ENCODE assay signal across 1 cellular context in the genomic region with DNA sequence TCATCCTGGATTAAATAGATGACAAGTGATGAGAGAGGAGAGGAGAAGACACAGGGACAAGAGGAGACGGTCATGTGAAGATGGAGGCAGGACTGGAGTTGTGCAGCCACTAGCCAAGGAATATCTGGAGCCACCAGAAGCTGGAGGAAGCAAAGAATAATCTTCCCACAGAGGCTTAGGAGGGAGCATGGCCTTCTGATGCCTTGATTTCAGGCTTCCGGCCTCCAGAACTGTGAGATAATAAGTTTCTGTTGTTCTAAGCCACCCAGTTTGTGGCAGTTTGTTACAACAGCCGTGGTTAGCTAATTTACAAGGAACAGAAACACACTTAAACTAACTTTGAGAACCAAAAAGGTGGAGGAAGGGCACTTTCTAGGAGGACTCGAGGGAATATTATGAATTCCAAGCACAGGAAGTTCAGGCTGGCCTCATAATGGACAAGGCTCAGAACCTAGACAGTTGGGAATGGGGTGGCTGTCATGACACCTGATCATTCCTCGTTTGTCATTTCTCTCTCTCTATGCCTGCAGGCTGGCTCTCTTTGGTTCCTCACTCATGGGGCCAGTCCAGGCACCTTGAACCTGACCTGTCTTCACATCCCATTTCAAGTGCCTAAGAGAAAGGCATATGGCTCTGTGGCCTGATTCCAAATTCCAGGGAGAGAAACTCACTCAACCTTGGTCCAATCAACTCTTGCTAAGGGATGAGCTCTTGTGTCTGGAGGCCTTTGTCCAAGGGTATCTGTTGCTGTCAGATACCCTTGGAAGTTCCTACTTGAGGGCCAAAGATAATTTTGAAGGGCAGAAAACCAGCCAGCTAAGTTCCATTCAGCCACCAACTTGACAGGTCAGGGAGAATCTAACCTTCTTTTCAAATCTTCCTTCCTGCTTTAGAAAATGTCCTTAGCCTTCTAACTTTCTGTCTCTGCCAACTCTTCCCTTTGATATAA.
TF ChIP-seq lines count a peak whose summit lies in the region.

No MANE protein-coding gene starts in this region.

TF ChIP-seq in K562, 482 proteins besides CTCF, POLR2A, EP300 and RAD21 (continued from another document and continues in another):
- TF ChIP-seq, protein P1, sequence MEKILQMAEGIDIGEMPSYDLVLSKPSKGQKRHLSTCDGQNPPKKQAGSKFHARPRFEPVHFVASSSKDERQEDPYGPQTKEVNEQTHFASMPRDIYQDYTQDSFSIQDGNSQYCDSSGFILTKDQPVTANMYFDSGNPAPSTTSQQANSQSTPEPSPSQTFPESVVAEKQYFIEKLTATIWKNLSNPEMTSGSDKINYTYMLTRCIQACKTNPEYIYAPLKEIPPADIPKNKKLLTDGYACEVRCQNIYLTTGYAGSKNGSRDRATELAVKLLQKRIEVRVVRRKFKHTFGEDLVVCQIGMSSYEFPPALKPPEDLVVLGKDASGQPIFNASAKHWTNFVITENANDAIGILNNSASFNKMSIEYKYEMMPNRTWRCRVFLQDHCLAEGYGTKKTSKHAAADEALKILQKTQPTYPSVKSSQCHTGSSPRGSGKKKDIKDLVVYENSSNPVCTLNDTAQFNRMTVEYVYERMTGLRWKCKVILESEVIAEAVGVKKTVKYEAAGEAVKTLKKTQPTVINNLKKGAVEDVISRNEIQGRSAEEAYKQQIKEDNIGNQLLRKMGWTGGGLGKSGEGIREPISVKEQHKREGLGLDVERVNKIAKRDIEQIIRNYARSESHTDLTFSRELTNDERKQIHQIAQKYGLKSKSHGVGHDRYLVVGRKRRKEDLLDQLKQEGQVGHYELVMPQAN (IDR thresholded peaks at IDR 0.05; ENCODE audit: borderline replicate concordance), result no peak
- TF ChIP-seq MAZ (CRISPR knock-in tag; conservative IDR thresholded peaks at IDR 0.05 in 1 of 2, IDR thresholded peaks at IDR 0.05 in 1 of 2) (0 out of 4 replicates have a peak, but pooled peaks of 1 of the 2 experiments have one; percentile 19), MTF1 (CRISPR knock-in tag; IDR thresholded peaks at IDR 0.05; ENCODE audit: borderline replicate concordance) (no peak), LEF1 (IDR thresholded peaks at IDR 0.05) (peak; percentile 23; the same call in 1 of the 2 replicates), ZNF311 (CRISPR knock-in tag; IDR thresholded peaks at IDR 0.05) (peak; percentile 4; the same call in 1 of the 2 replicates), MIER1 (IDR thresholded peaks at IDR 0.05; ENCODE audit: low read depth) (no peak), ZNF696 (CRISPR knock-in tag; conservative IDR thresholded peaks at IDR 0.05) (no peak), ZNF785 (CRISPR knock-in tag; IDR thresholded peaks at IDR 0.05) (no peak), RBFOX2 (IDR thresholded peaks at IDR 0.05; ENCODE audit: low read depth, low read length) (0 out of 2 replicates have a peak, but pooled peaks have one; percentile 30), KAT2B (IDR thresholded peaks at IDR 0.05; ENCODE audit: low read depth, low read length) (no peak), ATF7 (IDR thresholded peaks at IDR 0.05) (0 out of 2 replicates have a peak, but pooled peaks have one; percentile 23), KHSRP (IDR thresholded peaks at IDR 0.05) (no peak), L3MBTL2 (IDR thresholded peaks at IDR 0.05) (peak; percentile 28; the same call in 1 of the 2 replicates), CEBPG (CRISPR knock-in tag; IDR thresholded peaks at IDR 0.05) (peak; percentile 9; the same call in 1 of the 2 replicates), CEBPG (tag; conservative IDR thresholded peaks at IDR 0.05 in 1 of 2, IDR thresholded peaks at IDR 0.05 in 1 of 2) (no peak), NR2F6 (CRISPR knock-in tag; IDR thresholded peaks at IDR 0.05) (no peak), NFYB (IDR thresholded peaks at IDR 0.05; ENCODE audit: extremely low read depth, insufficient read length) (no peak), PYGO2 (tag; IDR thresholded peaks at IDR 0.05) (no peak), KDM1A (IDR thresholded peaks at IDR 0.05) (peak; percentile 50 to 57; a peak in 2 of 4 replicates), EHMT2 (IDR thresholded peaks at IDR 0.05) (0 out of 2 replicates have a peak, but pooled peaks have one; percentile 37), ZNF197 (CRISPR knock-in tag; IDR thresholded peaks at IDR 0.05; ENCODE audit: low read depth) (peak; percentile 36; the same call in 1 of the 2 replicates), HLTF (IDR thresholded peaks at IDR 0.05) (no peak), HNRNPLL (IDR thresholded peaks at IDR 0.05; ENCODE audit: low read depth, low read length, poor library complexity, severe bottlenecking) (no peak), SIX5 (IDR thresholded peaks at IDR 0.05; ENCODE audit: borderline replicate concordance in 1 of 2, insufficient read depth in 1 of 2, low read depth in 1 of 2, low read length in 2 of 2) (no peak), ZNF274 (IDR thresholded peaks at IDR 0.05; ENCODE audit: borderline replicate concordance, low read depth, low read length) (no peak), PCBP1 (IDR thresholded peaks at IDR 0.05; ENCODE audit: low read depth, low read length, poor library complexity, severe bottlenecking) (no peak), ZNF174 (CRISPR knock-in tag; IDR thresholded peaks at IDR 0.05) (no peak), GABPA (tag; conservative IDR thresholded peaks at IDR 0.05; ENCODE audit: low read depth) (peak; percentile 27), SRSF1 (IDR thresholded peaks at IDR 0.05; ENCODE audit: low read depth, low read length) (no peak), SMAD4 (CRISPR knock-in tag; conservative IDR thresholded peaks at IDR 0.05) (0 out of 2 replicates have a peak, but pooled peaks have one; percentile 10), NFXL1 (CRISPR knock-in tag; IDR thresholded peaks at IDR 0.05) (no peak), CTBP1 (IDR thresholded peaks at IDR 0.05; ENCODE audit: borderline replicate concordance) (peak; percentile 36; the same call in 1 of the 2 replicates)
- TF ChIP-seq, protein P2, sequence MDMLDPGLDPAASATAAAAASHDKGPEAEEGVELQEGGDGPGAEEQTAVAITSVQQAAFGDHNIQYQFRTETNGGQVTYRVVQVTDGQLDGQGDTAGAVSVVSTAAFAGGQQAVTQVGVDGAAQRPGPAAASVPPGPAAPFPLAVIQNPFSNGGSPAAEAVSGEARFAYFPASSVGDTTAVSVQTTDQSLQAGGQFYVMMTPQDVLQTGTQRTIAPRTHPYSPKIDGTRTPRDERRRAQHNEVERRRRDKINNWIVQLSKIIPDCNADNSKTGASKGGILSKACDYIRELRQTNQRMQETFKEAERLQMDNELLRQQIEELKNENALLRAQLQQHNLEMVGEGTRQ (CRISPR knock-in tag; IDR thresholded peaks at IDR 0.05), result no peak
- TF ChIP-seq, protein P3, sequence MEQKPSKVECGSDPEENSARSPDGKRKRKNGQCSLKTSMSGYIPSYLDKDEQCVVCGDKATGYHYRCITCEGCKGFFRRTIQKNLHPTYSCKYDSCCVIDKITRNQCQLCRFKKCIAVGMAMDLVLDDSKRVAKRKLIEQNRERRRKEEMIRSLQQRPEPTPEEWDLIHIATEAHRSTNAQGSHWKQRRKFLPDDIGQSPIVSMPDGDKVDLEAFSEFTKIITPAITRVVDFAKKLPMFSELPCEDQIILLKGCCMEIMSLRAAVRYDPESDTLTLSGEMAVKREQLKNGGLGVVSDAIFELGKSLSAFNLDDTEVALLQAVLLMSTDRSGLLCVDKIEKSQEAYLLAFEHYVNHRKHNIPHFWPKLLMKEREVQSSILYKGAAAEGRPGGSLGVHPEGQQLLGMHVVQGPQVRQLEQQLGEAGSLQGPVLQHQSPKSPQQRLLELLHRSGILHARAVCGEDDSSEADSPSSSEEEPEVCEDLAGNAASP (IDR thresholded peaks at IDR 0.05), result no peak
- TF ChIP-seq, protein P4, sequence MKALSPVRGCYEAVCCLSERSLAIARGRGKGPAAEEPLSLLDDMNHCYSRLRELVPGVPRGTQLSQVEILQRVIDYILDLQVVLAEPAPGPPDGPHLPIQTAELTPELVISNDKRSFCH (CRISPR knock-in tag; IDR thresholded peaks at IDR 0.05), result no peak
- TF ChIP-seq, protein P4 (tag; IDR thresholded peaks at IDR 0.05), result peak; percentile 68; the same call in 1 of the 2 replicates
- TF ChIP-seq, protein P5, sequence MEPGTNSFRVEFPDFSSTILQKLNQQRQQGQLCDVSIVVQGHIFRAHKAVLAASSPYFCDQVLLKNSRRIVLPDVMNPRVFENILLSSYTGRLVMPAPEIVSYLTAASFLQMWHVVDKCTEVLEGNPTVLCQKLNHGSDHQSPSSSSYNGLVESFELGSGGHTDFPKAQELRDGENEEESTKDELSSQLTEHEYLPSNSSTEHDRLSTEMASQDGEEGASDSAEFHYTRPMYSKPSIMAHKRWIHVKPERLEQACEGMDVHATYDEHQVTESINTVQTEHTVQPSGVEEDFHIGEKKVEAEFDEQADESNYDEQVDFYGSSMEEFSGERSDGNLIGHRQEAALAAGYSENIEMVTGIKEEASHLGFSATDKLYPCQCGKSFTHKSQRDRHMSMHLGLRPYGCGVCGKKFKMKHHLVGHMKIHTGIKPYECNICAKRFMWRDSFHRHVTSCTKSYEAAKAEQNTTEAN (CRISPR knock-in tag; IDR thresholded peaks at IDR 0.05), result no peak
- TF ChIP-seq, protein P6, sequence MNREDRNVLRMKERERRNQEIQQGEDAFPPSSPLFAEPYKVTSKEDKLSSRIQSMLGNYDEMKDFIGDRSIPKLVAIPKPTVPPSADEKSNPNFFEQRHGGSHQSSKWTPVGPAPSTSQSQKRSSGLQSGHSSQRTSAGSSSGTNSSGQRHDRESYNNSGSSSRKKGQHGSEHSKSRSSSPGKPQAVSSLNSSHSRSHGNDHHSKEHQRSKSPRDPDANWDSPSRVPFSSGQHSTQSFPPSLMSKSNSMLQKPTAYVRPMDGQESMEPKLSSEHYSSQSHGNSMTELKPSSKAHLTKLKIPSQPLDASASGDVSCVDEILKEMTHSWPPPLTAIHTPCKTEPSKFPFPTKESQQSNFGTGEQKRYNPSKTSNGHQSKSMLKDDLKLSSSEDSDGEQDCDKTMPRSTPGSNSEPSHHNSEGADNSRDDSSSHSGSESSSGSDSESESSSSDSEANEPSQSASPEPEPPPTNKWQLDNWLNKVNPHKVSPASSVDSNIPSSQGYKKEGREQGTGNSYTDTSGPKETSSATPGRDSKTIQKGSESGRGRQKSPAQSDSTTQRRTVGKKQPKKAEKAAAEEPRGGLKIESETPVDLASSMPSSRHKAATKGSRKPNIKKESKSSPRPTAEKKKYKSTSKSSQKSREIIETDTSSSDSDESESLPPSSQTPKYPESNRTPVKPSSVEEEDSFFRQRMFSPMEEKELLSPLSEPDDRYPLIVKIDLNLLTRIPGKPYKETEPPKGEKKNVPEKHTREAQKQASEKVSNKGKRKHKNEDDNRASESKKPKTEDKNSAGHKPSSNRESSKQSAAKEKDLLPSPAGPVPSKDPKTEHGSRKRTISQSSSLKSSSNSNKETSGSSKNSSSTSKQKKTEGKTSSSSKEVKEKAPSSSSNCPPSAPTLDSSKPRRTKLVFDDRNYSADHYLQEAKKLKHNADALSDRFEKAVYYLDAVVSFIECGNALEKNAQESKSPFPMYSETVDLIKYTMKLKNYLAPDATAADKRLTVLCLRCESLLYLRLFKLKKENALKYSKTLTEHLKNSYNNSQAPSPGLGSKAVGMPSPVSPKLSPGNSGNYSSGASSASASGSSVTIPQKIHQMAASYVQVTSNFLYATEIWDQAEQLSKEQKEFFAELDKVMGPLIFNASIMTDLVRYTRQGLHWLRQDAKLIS (CRISPR knock-in tag; IDR thresholded peaks at IDR 0.05), result no peak
- TF ChIP-seq, protein P7, sequence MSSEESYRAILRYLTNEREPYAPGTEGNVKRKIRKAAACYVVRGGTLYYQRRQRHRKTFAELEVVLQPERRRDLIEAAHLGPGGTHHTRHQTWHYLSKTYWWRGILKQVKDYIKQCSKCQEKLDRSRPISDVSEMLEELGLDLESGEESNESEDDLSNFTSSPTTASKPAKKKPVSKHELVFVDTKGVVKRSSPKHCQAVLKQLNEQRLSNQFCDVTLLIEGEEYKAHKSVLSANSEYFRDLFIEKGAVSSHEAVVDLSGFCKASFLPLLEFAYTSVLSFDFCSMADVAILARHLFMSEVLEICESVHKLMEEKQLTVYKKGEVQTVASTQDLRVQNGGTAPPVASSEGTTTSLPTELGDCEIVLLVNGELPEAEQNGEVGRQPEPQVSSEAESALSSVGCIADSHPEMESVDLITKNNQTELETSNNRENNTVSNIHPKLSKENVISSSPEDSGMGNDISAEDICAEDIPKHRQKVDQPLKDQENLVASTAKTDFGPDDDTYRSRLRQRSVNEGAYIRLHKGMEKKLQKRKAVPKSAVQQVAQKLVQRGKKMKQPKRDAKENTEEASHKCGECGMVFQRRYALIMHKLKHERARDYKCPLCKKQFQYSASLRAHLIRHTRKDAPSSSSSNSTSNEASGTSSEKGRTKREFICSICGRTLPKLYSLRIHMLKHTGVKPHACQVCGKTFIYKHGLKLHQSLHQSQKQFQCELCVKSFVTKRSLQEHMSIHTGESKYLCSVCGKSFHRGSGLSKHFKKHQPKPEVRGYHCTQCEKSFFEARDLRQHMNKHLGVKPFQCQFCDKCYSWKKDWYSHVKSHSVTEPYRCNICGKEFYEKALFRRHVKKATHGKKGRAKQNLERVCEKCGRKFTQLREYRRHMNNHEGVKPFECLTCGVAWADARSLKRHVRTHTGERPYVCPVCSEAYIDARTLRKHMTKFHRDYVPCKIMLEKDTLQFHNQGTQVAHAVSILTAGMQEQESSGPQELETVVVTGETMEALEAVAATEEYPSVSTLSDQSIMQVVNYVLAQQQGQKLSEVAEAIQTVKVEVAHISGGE (CRISPR knock-in tag; IDR thresholded peaks at IDR 0.05), result no peak
- TF ChIP-seq, protein P8, sequence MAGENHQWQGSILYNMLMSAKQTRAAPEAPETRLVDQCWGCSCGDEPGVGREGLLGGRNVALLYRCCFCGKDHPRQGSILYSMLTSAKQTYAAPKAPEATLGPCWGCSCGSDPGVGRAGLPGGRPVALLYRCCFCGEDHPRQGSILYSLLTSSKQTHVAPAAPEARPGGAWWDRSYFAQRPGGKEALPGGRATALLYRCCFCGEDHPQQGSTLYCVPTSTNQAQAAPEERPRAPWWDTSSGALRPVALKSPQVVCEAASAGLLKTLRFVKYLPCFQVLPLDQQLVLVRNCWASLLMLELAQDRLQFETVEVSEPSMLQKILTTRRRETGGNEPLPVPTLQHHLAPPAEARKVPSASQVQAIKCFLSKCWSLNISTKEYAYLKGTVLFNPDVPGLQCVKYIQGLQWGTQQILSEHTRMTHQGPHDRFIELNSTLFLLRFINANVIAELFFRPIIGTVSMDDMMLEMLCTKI (IDR thresholded peaks at IDR 0.05; ENCODE audit: partially characterized antibody), result no peak
- TF ChIP-seq, protein P9, sequence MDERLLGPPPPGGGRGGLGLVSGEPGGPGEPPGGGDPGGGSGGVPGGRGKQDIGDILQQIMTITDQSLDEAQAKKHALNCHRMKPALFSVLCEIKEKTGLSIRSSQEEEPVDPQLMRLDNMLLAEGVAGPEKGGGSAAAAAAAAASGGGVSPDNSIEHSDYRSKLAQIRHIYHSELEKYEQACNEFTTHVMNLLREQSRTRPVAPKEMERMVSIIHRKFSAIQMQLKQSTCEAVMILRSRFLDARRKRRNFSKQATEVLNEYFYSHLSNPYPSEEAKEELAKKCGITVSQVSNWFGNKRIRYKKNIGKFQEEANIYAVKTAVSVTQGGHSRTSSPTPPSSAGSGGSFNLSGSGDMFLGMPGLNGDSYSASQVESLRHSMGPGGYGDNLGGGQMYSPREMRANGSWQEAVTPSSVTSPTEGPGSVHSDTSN (CRISPR knock-in tag; IDR thresholded peaks at IDR 0.05; ENCODE audit: low read depth), result no peak
- TF ChIP-seq, protein P9 (tag; conservative IDR thresholded peaks at IDR 0.05; ENCODE audit: low read depth), result no peak
